In the genomic region with DNA sequence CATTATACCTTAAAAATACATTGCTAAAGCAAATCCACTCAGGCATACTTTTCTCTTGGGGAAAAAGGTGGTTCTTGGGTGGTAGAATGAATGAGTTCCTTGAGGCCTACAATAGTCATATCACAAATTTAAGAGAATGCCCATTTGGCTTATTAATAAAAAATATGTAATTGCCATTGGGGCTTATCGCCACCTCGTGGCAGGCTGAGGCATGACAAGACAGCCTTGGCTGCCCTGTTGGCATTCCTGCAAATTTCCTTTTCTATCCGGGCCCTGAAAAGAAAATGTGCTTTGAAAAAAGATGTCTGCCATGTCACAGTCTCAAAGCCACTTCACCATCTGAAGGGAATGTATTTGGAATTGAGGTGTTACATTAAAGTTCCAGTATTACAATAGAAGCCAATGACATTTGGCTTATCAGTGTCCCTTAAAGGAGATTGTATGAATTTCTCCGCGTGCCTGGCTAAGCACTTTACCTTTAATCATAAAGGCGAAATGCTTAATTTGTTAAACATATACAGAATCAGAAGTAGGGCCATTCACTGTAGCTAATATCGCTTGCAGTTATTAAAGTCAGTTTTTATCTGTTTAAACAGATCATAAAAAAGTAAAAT, we compare ENCODE assay signal across 9 cellular contexts.
A peak's percentile ranks its signal among the peaks of the same experiment; 100 is the strongest.
DNase-seq lines count a peak whose midpoint lies in the region; ATAC-seq and TF ChIP-seq lines count a peak whose summit lies in the region.
"Had no signal": no experiment of that assay in that cellular context is flagged by ENCODE, and none has a peak within 500 bp of the region (broad histone marks: within the 10 kb centered on the region; RNA-seq: fewer than 3 reads in every experiment).

No MANE protein-coding gene starts in this region.

- no peaks in the 10 kb centered on the region for H3K36me3 ChIP-seq in psoas muscle (ENCODE audit: insufficient read depth in 1 of 2, low read depth in 1 of 2)
- H3K36me3 ChIP-seq: BLaER1 had no signal

- H3K4me1 ChIP-seq in psoas muscle = no peaks in the 10 kb centered on the region
- H3K4me1 ChIP-seq: BLaER1 had no signal

- peaks cover 0 to 2% (median 0%) of the 10 kb centered on the region in 3 donors for H3K27me3 ChIP-seq in psoas muscle (ENCODE audit: insufficient read depth in 3 of 3, low read length in 2 of 3)
- H3K27me3 ChIP-seq: BLaER1 had no signal

- TF ChIP-seq CTCF in psoas muscle (IDR thresholded peaks at IDR 0.05) = peak; percentile 69

- intact Hi-C loops in psoas muscle (cut with DNase I) = loop anchor here in 1 of 2 donors (5.0 kb wide), 1 partner anchor 138 kb away; no protein-coding TSS in a partner anchor

- no peak for ATAC-seq in psoas muscle
- ATAC-seq in GM21390 (IDR thresholded peaks at IDR 0.05; ENCODE audit: unreplicated experiment) = no peak
- ATAC-seq in GM18873 (IDR thresholded peaks at IDR 0.05; ENCODE audit: low FRiP score, unreplicated experiment) = no peak

- H3K27ac ChIP-seq in psoas muscle = no peak overlapping the region
- H3K27ac ChIP-seq: BLaER1 had no signal

- DNase-seq in NCI-H1092 treated with DMSO at 0.1 percent for 48 hours (lab: John Stamatoyannopoulos, UW) (peak; percentile 8), NCI-H1092 (lab: John Stamatoyannopoulos, UW) (no peak), LoVo (ENCODE audit: low spot score) (peak; percentile 26), activated T-cell treated with anti-CD3 and anti-CD28 coated beads for 4 hours (peak; percentile 19), globus pallidus (ENCODE audit: low spot score) (peak; percentile 3), psoas muscle (peak; percentile 19 to 56)

- WGBS in psoas muscle, 3 donors = 50 to 52% (median 51%) methylated on average over 7 of the region's 7 CpGs

- peaks cover 2% of the 10 kb centered on the region for H3K9me3 ChIP-seq in psoas muscle

- H3K4me3 ChIP-seq in psoas muscle = no peak overlapping the region
- H3K4me3 ChIP-seq: BLaER1 had no signal
